In the genomic region with DNA sequence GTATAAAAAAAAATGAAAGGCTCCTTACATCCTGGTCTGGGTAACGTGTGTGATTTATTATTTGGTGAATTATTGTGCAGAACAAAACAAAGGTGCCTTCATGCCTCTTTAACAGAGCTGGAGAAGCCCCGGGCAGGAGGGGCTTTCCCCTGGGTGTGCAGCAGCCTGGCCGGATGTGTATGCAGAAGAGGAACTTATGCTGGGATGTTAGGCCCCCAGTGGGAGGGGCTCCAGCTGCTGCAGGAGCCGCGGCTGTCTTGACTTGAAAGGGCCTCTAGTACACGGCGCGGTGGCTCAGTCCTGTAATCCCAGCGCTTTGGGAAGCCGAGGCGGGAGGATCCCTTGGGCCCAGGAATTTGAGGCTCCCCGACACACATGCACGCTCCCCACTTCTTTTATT, we compare ENCODE assay signal across 8 cellular contexts.
A peak's percentile ranks its signal among the peaks of the same experiment; 100 is the strongest.
DNase-seq lines count a peak whose midpoint lies in the region; ATAC-seq and TF ChIP-seq lines count a peak whose summit lies in the region.

No MANE protein-coding gene starts in this region.

- no peak for TF ChIP-seq POLR2A in GM18505 (IDR thresholded peaks at IDR 0.05; ENCODE audit: borderline replicate concordance, extremely low read depth, insufficient read depth, insufficient read length)

- peak; percentile 97 for ATAC-seq in GM18505 (IDR thresholded peaks at IDR 0.05; ENCODE audit: unreplicated experiment)
- ATAC-seq in HG02678 (IDR thresholded peaks at IDR 0.05; ENCODE audit: unreplicated experiment) = peak; percentile 100

- in situ Hi-C loops in ACHN (cut with HindIII; ENCODE audit: low pct_ligation_motif_present, low pct_unique_long_range_greater_than_20kb, low sequenced_read_pairs) = no loop called here

- peak; percentile 94 for DNase-seq in NCI-H82 (lab: John Stamatoyannopoulos, UW)
- DNase-seq in activated T-cell treated with anti-CD3 and anti-CD28 coated beads for 1 hour (ENCODE audit: low read depth) = peak; percentile 40
- peak; percentile 85 for DNase-seq in left kidney (ENCODE audit: low read depth, low spot score)
- peak; percentile 53 for DNase-seq in stimulated activated naive CD4-positive, alpha-beta T cell treated with Interleukin-2 at 50 U/mL for 16 hours (lab: John Stamatoyannopoulos, UW)
- no peak for DNase-seq in cerebellar cortex (ENCODE audit: low spot score)
- no peak for DNase-seq in ACHN

Comparison
In these comparisons a context has a peak if more than half of its experiments do, and no peak if none do; other contexts are left out.
1. DNase-seq: peak in NCI-H82 (single experiment), activated T-cell treated with anti-CD3 and anti-CD28 coated beads for 1 hour (single experiment), left kidney (single experiment) and stimulated activated naive CD4-positive, alpha-beta T cell treated with Interleukin-2 at 50 U/mL for 16 hours (single experiment); none in cerebellar cortex (single experiment) and ACHN (single experiment).